ENCODE assay signal across 1 cellular context in the genomic region with DNA sequence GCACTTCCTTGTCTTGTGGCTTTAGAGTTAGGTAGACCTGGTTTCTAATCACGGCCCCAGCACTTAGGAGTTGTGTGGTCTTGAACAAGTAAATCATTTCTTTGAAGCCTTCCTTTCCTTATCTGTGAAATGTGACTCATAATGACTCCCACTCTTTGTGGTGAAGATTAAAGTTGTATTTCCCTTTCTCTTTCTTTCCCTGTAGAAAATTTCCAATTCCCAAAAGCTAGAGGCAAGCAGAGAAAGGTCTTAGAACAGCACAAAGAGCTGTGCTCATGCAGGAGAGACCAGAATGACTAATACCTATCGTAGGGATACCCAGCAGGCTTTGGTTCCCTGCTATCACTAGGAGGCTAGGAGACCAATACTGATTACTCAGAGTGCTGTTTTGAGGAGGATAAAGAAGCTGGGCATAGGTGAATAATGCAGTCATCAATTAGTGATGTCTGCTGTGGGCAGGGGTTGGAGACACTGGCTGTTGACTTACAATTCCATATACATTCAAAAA.
TF ChIP-seq lines count a peak whose summit lies in the region.

No MANE protein-coding gene starts in this region.

TF ChIP-seq in WTC11, 78 proteins besides CTCF, POLR2A, EP300 and RAD21 (continued from another document):
- TF ChIP-seq, protein P1, sequence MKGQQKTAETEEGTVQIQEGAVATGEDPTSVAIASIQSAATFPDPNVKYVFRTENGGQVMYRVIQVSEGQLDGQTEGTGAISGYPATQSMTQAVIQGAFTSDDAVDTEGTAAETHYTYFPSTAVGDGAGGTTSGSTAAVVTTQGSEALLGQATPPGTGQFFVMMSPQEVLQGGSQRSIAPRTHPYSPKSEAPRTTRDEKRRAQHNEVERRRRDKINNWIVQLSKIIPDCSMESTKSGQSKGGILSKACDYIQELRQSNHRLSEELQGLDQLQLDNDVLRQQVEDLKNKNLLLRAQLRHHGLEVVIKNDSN (CRISPR knock-in tag; IDR thresholded peaks at IDR 0.05) = no peak
- TF ChIP-seq TCF7 (CRISPR knock-in tag; IDR thresholded peaks at IDR 0.05; ENCODE audit: low read depth) = no peak
